In genomic region chr15:87707581-87708130, GRCh38 we compare ENCODE assay signal across 19 cellular contexts.
"Had no signal": no experiment of that assay in that cellular context is flagged by ENCODE, and none has a peak within 500 bp of the region (broad histone marks: within the 10 kb centered on the region; RNA-seq: fewer than 3 reads in every experiment).

No MANE protein-coding gene starts in this region.

- H3K36me3 ChIP-seq: esophagus squamous epithelium, neutrophil, suprapubic skin, thyroid gland had no signal

- H3K9me3 ChIP-seq: esophagus squamous epithelium, neutrophil, suprapubic skin, thyroid gland had no signal

- H3K27ac ChIP-seq: epithelial cell of prostate, esophagus squamous epithelium, foreskin keratinocyte, hepatocyte, neutrophil, suprapubic skin, thyroid gland had no signal

- H3K4me3 ChIP-seq: esophagus squamous epithelium, hepatocyte, lung, smooth muscle cell, suprapubic skin, thyroid gland had no signal

- ATAC-seq: effector memory CD8-positive, alpha-beta T cell; foreskin keratinocyte; left cardiac atrium; left ventricle myocardium superior; naive thymus-derived CD4-positive, alpha-beta T cell; right cardiac atrium had no signal

- DNase-seq: effector memory CD8-positive, alpha-beta T cell; esophagus squamous epithelium; foreskin keratinocyte; kidney; left cardiac atrium; left ventricle myocardium superior; mesenchymal stem cell; naive thymus-derived CD4-positive, alpha-beta T cell; nephron progenitor cell; right cardiac atrium; stimulated activated CD4-positive, alpha-beta T cell treated with anti-CD3 and anti-CD28 coated beads, Interleukin-2, amount 100 ng/mL, for 48 hours; stimulated activated naive CD4-positive, alpha-beta T cell treated with Interleukin-2 at 50 U/mL for 16 hours; thyroid gland had no signal

- H3K27me3 ChIP-seq: esophagus squamous epithelium, hepatocyte, thyroid gland had no signal
